1 cellular context compared by ENCODE assay signal in the genomic region with DNA sequence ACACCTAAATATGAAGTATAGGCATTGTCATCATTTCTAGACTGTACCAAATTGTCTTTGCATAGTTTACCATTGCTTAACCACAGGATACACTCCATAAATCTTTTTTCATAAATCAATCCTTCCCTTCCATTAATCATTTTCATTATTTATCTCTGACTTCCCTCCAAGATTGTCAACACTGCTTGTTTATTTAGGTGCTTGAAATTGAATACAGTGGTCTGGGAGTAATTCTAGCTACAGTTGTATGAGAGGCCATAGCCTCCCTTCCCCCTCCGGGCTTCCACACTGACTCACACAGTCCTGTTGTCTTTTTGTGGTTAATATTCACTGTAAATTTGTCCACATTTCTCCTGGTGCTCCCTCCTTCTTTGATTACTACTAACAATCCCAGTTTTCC.
TF ChIP-seq lines count a peak whose summit lies in the region.

No MANE protein-coding gene starts in this region.

TF ChIP-seq in WTC11, 78 proteins besides CTCF, POLR2A, EP300 and RAD21 (continued from another document):
- TF ChIP-seq, protein P1, sequence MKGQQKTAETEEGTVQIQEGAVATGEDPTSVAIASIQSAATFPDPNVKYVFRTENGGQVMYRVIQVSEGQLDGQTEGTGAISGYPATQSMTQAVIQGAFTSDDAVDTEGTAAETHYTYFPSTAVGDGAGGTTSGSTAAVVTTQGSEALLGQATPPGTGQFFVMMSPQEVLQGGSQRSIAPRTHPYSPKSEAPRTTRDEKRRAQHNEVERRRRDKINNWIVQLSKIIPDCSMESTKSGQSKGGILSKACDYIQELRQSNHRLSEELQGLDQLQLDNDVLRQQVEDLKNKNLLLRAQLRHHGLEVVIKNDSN (CRISPR knock-in tag; IDR thresholded peaks at IDR 0.05): no peak
